In genomic region chr16:54798267-54798666, GRCh38 we compare ENCODE assay signal across 27 cellular contexts.
"Had no signal": no experiment of that assay in that cellular context is flagged by ENCODE, and none has a peak within 500 bp of the region (broad histone marks: within the 10 kb centered on the region; RNA-seq: fewer than 3 reads in every experiment).

No MANE protein-coding gene starts in this region.

- H3K36me3 ChIP-seq: stomach, suprapubic skin, thoracic aorta, thyroid gland, tibial artery, tibial nerve, transverse colon, upper lobe of left lung, upper lobe of right lung, uterus, vagina had no signal

- FAIRE-seq: urothelium cell line had no signal

- H3K4me1 ChIP-seq: suprapubic skin, testis, thyroid gland, tibial nerve, transverse colon, upper lobe of left lung, upper lobe of right lung, uterus, vagina had no signal

- DNase-seq: stimulated activated CD4-positive, alpha-beta T cell treated with anti-CD3 and anti-CD28 coated beads, Interleukin-2, amount 100 ng/mL, for 48 hours; stimulated activated CD4-positive, alpha-beta T cell treated with anti-CD3 and anti-CD28 coated beads, Interleukin-4, amount 100 ng/mL, for 1 hour; stimulated activated CD4-positive, alpha-beta T cell treated with anti-CD3 and anti-CD28 coated beads, Interleukin-4, amount 100 ng/mL, for 24 hours; stimulated activated CD4-positive, alpha-beta T cell treated with anti-CD3 and anti-CD28 coated beads, Interleukin-4, amount 100 ng/mL, for 4 hours; stimulated activated CD8-positive, alpha-beta memory T cell treated with anti-CD3 and anti-CD28 coated beads, Interleukin-4, amount 100 ng/mL, for 48 hours; stimulated activated naive B cell treated with anti-CD40 and anti-IgM and Interleukin-4, amounts not matched to agents 10 μg/mL and 1 μg/mL and 100 μg/mL, for 72 hours; stimulated activated naive CD4-positive, alpha-beta T cell; stimulated activated naive CD4-positive, alpha-beta T cell treated with Interleukin-2 at 50 U/mL for 16 hours; stimulated activated naive CD8-positive, alpha-beta T cell treated with anti-CD3 and anti-CD28 coated beads, Interleukin-15, amount 100 ng/mL, for 72 hours; stimulated activated naive CD8-positive, alpha-beta T cell treated with anti-CD3 and anti-CD28 coated beads, Interleukin-15, Interleukin-2, amounts not matched to agents 100 U/mL and 50 U/mL, for 24 hours; stomach; substantia nigra; testis; thyroid gland; tibial artery; transverse colon; trophoblast cell; upper lobe of left lung; upper lobe of right lung; uterus had no signal

- H3K27me3 ChIP-seq: stomach, suprapubic skin, testis, thyroid gland, tibial artery, tibial nerve, transverse colon, upper lobe of left lung, upper lobe of right lung, uterus, vagina had no signal

- H3K9me3 ChIP-seq: suprapubic skin, testis, thoracic aorta, thyroid gland, tibial artery, transverse colon, upper lobe of left lung, upper lobe of right lung, uterus, vagina had no signal

- ATAC-seq: stimulated activated effector memory CD8-positive, alpha-beta T cell treated with anti-CD3 and anti-CD28 coated beads, Interleukin-12 subunit alpha, Interleukin-12 subunit beta, amount 100 ng/mL, for 72 hours; stimulated activated memory B cell treated with anti-CD40 and anti-IgM and Interleukin-4, amounts not matched to agents 10 μg/mL and 1 μg/mL and 100 μg/mL, for 72 hours; stimulated activated naive B cell treated with anti-CD40 and anti-IgM and Interleukin-4, amounts not matched to agents 10 μg/mL and 1 μg/mL and 100 μg/mL, for 72 hours; stimulated activated naive CD8-positive, alpha-beta T cell treated with anti-CD3 and anti-CD28 coated beads, Interleukin-15, amount 100 ng/mL, for 72 hours; stimulated activated naive CD8-positive, alpha-beta T cell treated with anti-CD3 and anti-CD28 coated beads, Interleukin-15, Interleukin-2, amounts not matched to agents 100 U/mL and 50 U/mL, for 24 hours; upper lobe of right lung had no signal

- H3K4me3 ChIP-seq: stomach, suprapubic skin, testis, thoracic aorta, thyroid gland, tibial artery, tibial nerve, transverse colon, upper lobe of left lung, upper lobe of right lung, uterus, vagina had no signal

- H3K27ac ChIP-seq: stomach, suprapubic skin, testis, thoracic aorta, thyroid gland, tibial artery, tibial nerve, transverse colon, upper lobe of left lung, upper lobe of right lung, uterus, vagina had no signal
